In genomic region chr7:93578762-93579161, GRCh38 we compare ENCODE assay signal across 1 cellular context.
TF ChIP-seq lines count a peak whose summit lies in the region.

No MANE protein-coding gene starts in this region.

TF ChIP-seq in HepG2, 621 proteins besides CTCF, POLR2A, EP300 and RAD21 (continued from another document and continues in another):
- TF ChIP-seq GABPA (IDR thresholded peaks at IDR 0.05; ENCODE audit: low read depth, low read length) (no peak), GABPA (CRISPR knock-in tag; IDR thresholded peaks at IDR 0.05; ENCODE audit: low read depth) (peak; percentile 26; the same call in 1 of the 2 replicates), ELF1 (CRISPR knock-in tag; IDR thresholded peaks at IDR 0.05) (peak; percentile 25; the same call in 1 of the 2 replicates), TERF1 (CRISPR knock-in tag; IDR thresholded peaks at IDR 0.05) (no peak), CHD2 (IDR thresholded peaks at IDR 0.05; ENCODE audit: low read depth, low read length) (no peak), RXRB (CRISPR knock-in tag; IDR thresholded peaks at IDR 0.05; ENCODE audit: borderline replicate concordance) (peak; percentile 25; the same call in 1 of the 2 replicates), ZNF17 (CRISPR knock-in tag; IDR thresholded peaks at IDR 0.05) (no peak), ZNF646 (CRISPR knock-in tag; IDR thresholded peaks at IDR 0.05) (no peak), ZBTB44 (CRISPR knock-in tag; IDR thresholded peaks at IDR 0.05) (no peak), ZNF121 (CRISPR knock-in tag; IDR thresholded peaks at IDR 0.05) (no peak), HNF1A (IDR thresholded peaks at IDR 0.05; ENCODE audit: low read depth) (peak; percentile 79), HNF1A (CRISPR knock-in tag; IDR thresholded peaks at IDR 0.05; ENCODE audit: borderline replicate concordance) (peak; percentile 67; the same call in 1 of the 2 replicates), ZNF557 (CRISPR knock-in tag; IDR thresholded peaks at IDR 0.05) (no peak), ZNF776 (CRISPR knock-in tag; IDR thresholded peaks at IDR 0.05) (no peak), NR2F1 (CRISPR knock-in tag; IDR thresholded peaks at IDR 0.05) (no peak), SNAPC2 (CRISPR knock-in tag; IDR thresholded peaks at IDR 0.05) (no peak), HNRNPUL1 (IDR thresholded peaks at IDR 0.05; ENCODE audit: low read depth, low read length) (no peak), ZNF563 (CRISPR knock-in tag; IDR thresholded peaks at IDR 0.05) (no peak), ZNF333 (CRISPR knock-in tag; IDR thresholded peaks at IDR 0.05; ENCODE audit: borderline replicate concordance) (no peak), SP140L (CRISPR knock-in tag; IDR thresholded peaks at IDR 0.05; ENCODE audit: borderline replicate concordance) (no peak), ZKSCAN8 (CRISPR knock-in tag; IDR thresholded peaks at IDR 0.05; ENCODE audit: borderline replicate concordance) (no peak), PTBP1 (IDR thresholded peaks at IDR 0.05; ENCODE audit: low read depth, low read length, poor library complexity, severe bottlenecking) (no peak), FOXA1 (IDR thresholded peaks at IDR 0.05) (no peak), FOXA1 (CRISPR knock-in tag; IDR thresholded peaks at IDR 0.05) (0 out of 2 replicates have a peak, but pooled peaks have one; percentile 40), ARID5B (CRISPR knock-in tag; IDR thresholded peaks at IDR 0.05) (peak; percentile 51; the same call in 1 of the 2 replicates), DPF2 (CRISPR knock-in tag; IDR thresholded peaks at IDR 0.05; ENCODE audit: borderline replicate concordance, low read depth) (no peak), IRX3 (CRISPR knock-in tag; IDR thresholded peaks at IDR 0.05; ENCODE audit: borderline replicate concordance, low read depth) (no peak), NFKB2 (CRISPR knock-in tag; IDR thresholded peaks at IDR 0.05; ENCODE audit: borderline replicate concordance) (no peak), FOXM1 (CRISPR knock-in tag; IDR thresholded peaks at IDR 0.05) (no peak), ZZZ3 (CRISPR knock-in tag; IDR thresholded peaks at IDR 0.05; ENCODE audit: borderline replicate concordance) (no peak), ARNT2 (CRISPR knock-in tag; IDR thresholded peaks at IDR 0.05; ENCODE audit: low read depth) (no peak), PAF1 (CRISPR knock-in tag; IDR thresholded peaks at IDR 0.05) (no peak), E2F1 (CRISPR knock-in tag; IDR thresholded peaks at IDR 0.05) (no peak), PRPF4 (IDR thresholded peaks at IDR 0.05; ENCODE audit: low read depth, low read length, poor library complexity, severe bottlenecking) (no peak), HOMEZ (CRISPR knock-in tag; IDR thresholded peaks at IDR 0.05; ENCODE audit: low read depth) (0 out of 2 replicates have a peak, but pooled peaks have one; percentile 22), ZFAT (CRISPR knock-in tag; conservative IDR thresholded peaks at IDR 0.05) (no peak), ZSCAN12 (CRISPR knock-in tag; IDR thresholded peaks at IDR 0.05) (no peak), HMGXB4 (CRISPR knock-in tag; IDR thresholded peaks at IDR 0.05; ENCODE audit: borderline replicate concordance in 1 of 2, low read depth in 1 of 2) (no peak)
